Comparison of ENCODE assay signal across 27 cellular contexts in the genomic region with DNA sequence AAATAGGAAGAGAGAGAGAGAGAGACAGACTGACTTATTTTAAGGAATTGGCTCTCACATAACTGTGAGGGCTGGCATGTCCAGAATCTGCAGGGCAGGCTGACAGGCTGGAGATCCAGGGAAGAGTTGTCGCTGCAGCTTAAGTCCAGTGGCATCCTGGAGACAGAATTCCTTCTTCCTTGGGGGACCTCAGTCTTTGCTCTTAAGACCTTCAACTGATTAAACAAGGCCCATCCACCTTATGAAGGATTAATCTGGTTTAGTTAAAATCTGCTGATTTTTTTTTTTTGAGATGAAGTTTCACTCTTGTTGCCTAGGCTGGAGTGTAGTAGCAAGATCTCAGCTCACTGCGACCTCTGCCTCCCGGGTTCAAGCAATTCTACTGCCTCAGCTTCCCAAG.
"Had no signal": no experiment of that assay in that cellular context is flagged by ENCODE, and none has a peak within 500 bp of the region (broad histone marks: within the 10 kb centered on the region; RNA-seq: fewer than 3 reads in every experiment).

No MANE protein-coding gene starts in this region.

- FAIRE-seq: colon, endometrium, endothelial cell of umbilical vein, frontal cortex had no signal

- H3K27ac ChIP-seq: colonic mucosa, coronary artery, dorsolateral prefrontal cortex, epithelial cell of prostate, esophagus muscularis mucosa, esophagus squamous epithelium, foreskin keratinocyte, gastrocnemius medialis, gastroesophageal sphincter, heart left ventricle, heart right ventricle had no signal

- H3K4me3 ChIP-seq: colonic mucosa, coronary artery, dorsolateral prefrontal cortex, esophagus muscularis mucosa, esophagus squamous epithelium, gastrocnemius medialis, gastroesophageal sphincter, heart left ventricle, heart right ventricle had no signal

- H3K27me3 ChIP-seq: colonic mucosa, esophagus squamous epithelium, foreskin keratinocyte, gastroesophageal sphincter, heart left ventricle had no signal

- H3K9me3 ChIP-seq: colonic mucosa, esophagus squamous epithelium, gastrocnemius medialis had no signal

- H3K4me1 ChIP-seq: colonic mucosa, esophagus muscularis mucosa, esophagus squamous epithelium, foreskin keratinocyte, gastrocnemius medialis, gastroesophageal sphincter, heart left ventricle, heart right ventricle had no signal

- DNase-seq: colonic mucosa; cortex of kidney; dermis blood vessel endothelial cell; dorsolateral prefrontal cortex; effector CD4-positive, alpha-beta T cell; effector CD8-positive, alpha-beta T cell; effector memory CD4-positive, alpha-beta T cell; effector memory CD8-positive, alpha-beta T cell; endodermal cell; erythroblast; esophagus squamous epithelium; foreskin keratinocyte; foreskin melanocyte; gastrocnemius medialis; glutamatergic neuron; head of caudate nucleus; heart left ventricle; heart right ventricle had no signal

- H3K36me3 ChIP-seq: colonic mucosa, esophagus muscularis mucosa, esophagus squamous epithelium, gastrocnemius medialis, gastroesophageal sphincter, heart left ventricle, heart right ventricle had no signal

- ATAC-seq: effector memory CD8-positive, alpha-beta T cell; esophagus mucosa; foreskin keratinocyte; gastrocnemius medialis; gastroesophageal sphincter; heart left ventricle; heart right ventricle had no signal
